Comparison of ENCODE assay signal across 1 cellular context in genomic region chr2:134120718-134121630, GRCh38.
TF ChIP-seq lines count a peak whose summit lies in the region.

No MANE protein-coding gene starts in this region.

TF ChIP-seq in HepG2, 621 proteins besides CTCF, POLR2A, EP300 and RAD21 (continued from another document and continues in another):
- TF ChIP-seq ZBTB49 (CRISPR knock-in tag; IDR thresholded peaks at IDR 0.05; ENCODE audit: borderline replicate concordance) (no peak), ZNF563 (CRISPR knock-in tag; IDR thresholded peaks at IDR 0.05) (0 out of 2 replicates have a peak, but pooled peaks have one; percentile 15), FOXO1 (CRISPR knock-in tag; IDR thresholded peaks at IDR 0.05) (no peak), TFE3 (CRISPR knock-in tag; IDR thresholded peaks at IDR 0.05) (no peak), RCOR2 (CRISPR knock-in tag; IDR thresholded peaks at IDR 0.05) (no peak), UBTF (CRISPR knock-in tag; IDR thresholded peaks at IDR 0.05) (peak; percentile 94; the same call in 1 of the 2 replicates), SIN3B (IDR thresholded peaks at IDR 0.05; ENCODE audit: low read length) (no peak), ZNF800 (CRISPR knock-in tag; IDR thresholded peaks at IDR 0.05) (peak; percentile 100), HDAC2 (CRISPR knock-in tag; IDR thresholded peaks at IDR 0.05) (peak; percentile 25; the same call in 1 of the 2 replicates), SOX13 (IDR thresholded peaks at IDR 0.05) (no peak), SOX13 (CRISPR knock-in tag; conservative IDR thresholded peaks at IDR 0.05 in 1 of 2, IDR thresholded peaks at IDR 0.05 in 1 of 2) (peak in 1 of 2 experiments; percentile 7; a peak in 1 of 4 replicates), ZXDC (CRISPR knock-in tag; IDR thresholded peaks at IDR 0.05) (no peak), CHCHD3 (CRISPR knock-in tag; IDR thresholded peaks at IDR 0.05) (peak; percentile 54; the same call in 1 of the 2 replicates), ZNF326 (CRISPR knock-in tag; IDR thresholded peaks at IDR 0.05; ENCODE audit: borderline replicate concordance) (no peak), HNF4G (IDR thresholded peaks at IDR 0.05; ENCODE audit: borderline replicate concordance, low read depth, low read length) (no peak), HNF4G (CRISPR knock-in tag; IDR thresholded peaks at IDR 0.05; ENCODE audit: borderline replicate concordance, low read depth) (no peak; the same call in 1 of the 2 replicates), ARID2 (CRISPR knock-in tag; IDR thresholded peaks at IDR 0.05; ENCODE audit: borderline replicate concordance) (0 out of 2 replicates have a peak, but pooled peaks have one; percentile 84), SP1 (IDR thresholded peaks at IDR 0.05) (no peak), SP1 (CRISPR knock-in tag; IDR thresholded peaks at IDR 0.05) (no peak), CENPX (CRISPR knock-in tag; IDR thresholded peaks at IDR 0.05) (no peak), DR1 (CRISPR knock-in tag; IDR thresholded peaks at IDR 0.05) (peak; percentile 77; the same call in 1 of the 2 replicates), ZNF740 (CRISPR knock-in tag; IDR thresholded peaks at IDR 0.05) (peak; percentile 49; the same call in 1 of the 2 replicates), THYN1 (CRISPR knock-in tag; IDR thresholded peaks at IDR 0.05; ENCODE audit: borderline replicate concordance, low read depth) (peak; percentile 84; the same call in 1 of the 2 replicates), MED1 (CRISPR knock-in tag; IDR thresholded peaks at IDR 0.05) (peak; percentile 42), SP5 (CRISPR knock-in tag; IDR thresholded peaks at IDR 0.05; ENCODE audit: borderline replicate concordance, low read depth) (no peak), ZNF574 (CRISPR knock-in tag; IDR thresholded peaks at IDR 0.05) (peak; percentile 39), ISX (CRISPR knock-in tag; conservative IDR thresholded peaks at IDR 0.05) (no peak), HNRNPK (IDR thresholded peaks at IDR 0.05; ENCODE audit: low read depth, low read length, poor library complexity, severe bottlenecking) (peak; percentile 68), RFX3 (CRISPR knock-in tag; IDR thresholded peaks at IDR 0.05) (no peak), ZSCAN22 (CRISPR knock-in tag; IDR thresholded peaks at IDR 0.05) (0 out of 2 replicates have a peak, but pooled peaks have one; percentile 39), ZNF414 (CRISPR knock-in tag; IDR thresholded peaks at IDR 0.05) (peak; percentile 81)
- TF ChIP-seq, protein P1, sequence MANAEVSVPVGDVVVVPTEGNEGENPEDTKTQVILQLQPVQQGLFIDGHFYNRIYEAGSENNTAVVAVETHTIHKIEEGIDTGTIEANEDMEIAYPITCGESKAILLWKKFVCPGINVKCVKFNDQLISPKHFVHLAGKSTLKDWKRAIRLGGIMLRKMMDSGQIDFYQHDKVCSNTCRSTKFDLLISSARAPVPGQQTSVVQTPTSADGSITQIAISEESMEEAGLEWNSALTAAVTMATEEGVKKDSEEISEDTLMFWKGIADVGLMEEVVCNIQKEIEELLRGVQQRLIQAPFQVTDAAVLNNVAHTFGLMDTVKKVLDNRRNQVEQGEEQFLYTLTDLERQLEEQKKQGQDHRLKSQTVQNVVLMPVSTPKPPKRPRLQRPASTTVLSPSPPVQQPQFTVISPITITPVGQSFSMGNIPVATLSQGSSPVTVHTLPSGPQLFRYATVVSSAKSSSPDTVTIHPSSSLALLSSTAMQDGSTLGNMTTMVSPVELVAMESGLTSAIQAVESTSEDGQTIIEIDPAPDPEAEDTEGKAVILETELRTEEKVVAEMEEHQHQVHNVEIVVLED (CRISPR knock-in tag; IDR thresholded peaks at IDR 0.05; ENCODE audit: borderline replicate concordance), result no peak
- TF ChIP-seq, protein P2, sequence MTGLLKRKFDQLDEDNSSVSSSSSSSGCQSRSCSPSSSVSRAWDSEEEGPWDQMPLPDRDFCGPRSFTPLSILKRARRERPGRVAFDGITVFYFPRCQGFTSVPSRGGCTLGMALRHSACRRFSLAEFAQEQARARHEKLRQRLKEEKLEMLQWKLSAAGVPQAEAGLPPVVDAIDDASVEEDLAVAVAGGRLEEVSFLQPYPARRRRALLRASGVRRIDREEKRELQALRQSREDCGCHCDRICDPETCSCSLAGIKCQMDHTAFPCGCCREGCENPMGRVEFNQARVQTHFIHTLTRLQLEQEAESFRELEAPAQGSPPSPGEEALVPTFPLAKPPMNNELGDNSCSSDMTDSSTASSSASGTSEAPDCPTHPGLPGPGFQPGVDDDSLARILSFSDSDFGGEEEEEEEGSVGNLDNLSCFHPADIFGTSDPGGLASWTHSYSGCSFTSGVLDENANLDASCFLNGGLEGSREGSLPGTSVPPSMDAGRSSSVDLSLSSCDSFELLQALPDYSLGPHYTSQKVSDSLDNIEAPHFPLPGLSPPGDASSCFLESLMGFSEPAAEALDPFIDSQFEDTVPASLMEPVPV (CRISPR knock-in tag; IDR thresholded peaks at IDR 0.05), result peak; percentile 95
- TF ChIP-seq, protein P3, sequence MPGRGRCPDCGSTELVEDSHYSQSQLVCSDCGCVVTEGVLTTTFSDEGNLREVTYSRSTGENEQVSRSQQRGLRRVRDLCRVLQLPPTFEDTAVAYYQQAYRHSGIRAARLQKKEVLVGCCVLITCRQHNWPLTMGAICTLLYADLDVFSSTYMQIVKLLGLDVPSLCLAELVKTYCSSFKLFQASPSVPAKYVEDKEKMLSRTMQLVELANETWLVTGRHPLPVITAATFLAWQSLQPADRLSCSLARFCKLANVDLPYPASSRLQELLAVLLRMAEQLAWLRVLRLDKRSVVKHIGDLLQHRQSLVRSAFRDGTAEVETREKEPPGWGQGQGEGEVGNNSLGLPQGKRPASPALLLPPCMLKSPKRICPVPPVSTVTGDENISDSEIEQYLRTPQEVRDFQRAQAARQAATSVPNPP (CRISPR knock-in tag; IDR thresholded peaks at IDR 0.05), result peak; percentile 34; the same call in 1 of the 2 replicates
- TF ChIP-seq, protein P4, sequence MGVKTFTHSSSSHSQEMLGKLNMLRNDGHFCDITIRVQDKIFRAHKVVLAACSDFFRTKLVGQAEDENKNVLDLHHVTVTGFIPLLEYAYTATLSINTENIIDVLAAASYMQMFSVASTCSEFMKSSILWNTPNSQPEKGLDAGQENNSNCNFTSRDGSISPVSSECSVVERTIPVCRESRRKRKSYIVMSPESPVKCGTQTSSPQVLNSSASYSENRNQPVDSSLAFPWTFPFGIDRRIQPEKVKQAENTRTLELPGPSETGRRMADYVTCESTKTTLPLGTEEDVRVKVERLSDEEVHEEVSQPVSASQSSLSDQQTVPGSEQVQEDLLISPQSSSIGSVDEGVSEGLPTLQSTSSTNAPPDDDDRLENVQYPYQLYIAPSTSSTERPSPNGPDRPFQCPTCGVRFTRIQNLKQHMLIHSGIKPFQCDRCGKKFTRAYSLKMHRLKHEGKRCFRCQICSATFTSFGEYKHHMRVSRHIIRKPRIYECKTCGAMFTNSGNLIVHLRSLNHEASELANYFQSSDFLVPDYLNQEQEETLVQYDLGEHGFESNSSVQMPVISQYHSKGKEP (CRISPR knock-in tag; IDR thresholded peaks at IDR 0.05), result no peak
